Comparison of ENCODE assay signal across 23 cellular contexts in genomic region chr4:101322743-101323142, GRCh38. TPM values are rescaled to one million over a fixed set of nuclear protein-coding genes. Genes with fewer than 3 reads are reported as not detected.
DNase-seq lines count a peak whose midpoint lies in the region; ATAC-seq, FAIRE-seq and TF ChIP-seq lines count a peak whose summit lies in the region.
"Had no signal": no experiment of that assay in that cellular context is flagged by ENCODE, and none has a peak within 500 bp of the region (broad histone marks: within the 10 kb centered on the region; RNA-seq: fewer than 3 reads in every experiment).

No MANE protein-coding gene starts in this region.

- no peak overlapping the region for H3K56ac ChIP-seq in IMR-90 (ENCODE audit: extremely low read depth, insufficient read depth, low read length)

- H3K27ac ChIP-seq in HepG2 (ENCODE audit: extremely low read length, insufficient read depth, low read length) (no peak overlapping the region), right lobe of liver (no peak overlapping the region), IMR-90 (ENCODE audit: insufficient read depth, low read length) (no peak overlapping the region), K562 (ENCODE audit: extremely low read depth, low read depth, low read length) (no peak overlapping the region), thyroid gland (no peak overlapping the region)
- H3K27ac ChIP-seq: BLaER1 treated with 17β-estradiol and CSF1 and Interleukin-3, amounts not matched to agents 10 nM and 100 nM had no signal

- H2AFZ ChIP-seq in HepG2 (ENCODE audit: low read length): no peak overlapping the region
- H2AFZ ChIP-seq in IMR-90 (replicated peaks; ENCODE audit: low read length, poor library complexity): no peak overlapping the region
- H2AFZ ChIP-seq in K562 (ENCODE audit: low read depth, low read length): no peak overlapping the region
- H2AFZ ChIP-seq: GM23338 had no signal

- H2BK120ac ChIP-seq in IMR-90 (ENCODE audit: low read depth, low read length): no peak overlapping the region

- DNase-seq in HepG2 (ENCODE audit: low spot score): no peak
- no peak for DNase-seq in right lobe of liver
- no peak for DNase-seq in IMR-90
- DNase-seq in K562 (ENCODE audit: extremely low read depth in 1 of 4, low spot score in 3 of 4): no peak
- no peak for DNase-seq in thyroid gland
- DNase-seq in DMS153 (lab: John Stamatoyannopoulos, UW): no peak
- DNase-seq in DMS114 treated with DMSO at 0.1 percent for 48 hours (lab: John Stamatoyannopoulos, UW; ENCODE audit: unreplicated experiment): no peak
- DNase-seq: 8988T; AML-193; BE2C; Caco-2; CD4-positive, CD25-positive, alpha-beta regulatory T cell; CD8-positive, alpha-beta T cell; DMS53; DMS79 treated with DMSO at 0.1 percent for 48 hours; GF-D8; H9 had no signal

- H3K4me2 ChIP-seq in HepG2 (ENCODE audit: low read depth, low read length) (no peak overlapping the region), IMR-90 (ENCODE audit: low read depth, low read length) (no peak overlapping the region), K562 (ENCODE audit: insufficient read depth, low read length) (no peak overlapping the region)
- H3K4me2 ChIP-seq: GM23338 had no signal

- peaks cover 15 to 22% of the 10 kb centered on the region in 2 experiments for H3K79me1 ChIP-seq in IMR-90 (ENCODE audit: low read depth in 1 of 2, low read length in 2 of 2)

- FAIRE-seq in HepG2 (lab: Jason Lieb, UNC) (no peak), K562 (lab: Jason Lieb, UNC) (no peak)
- FAIRE-seq: GM12891, GM18507 had no signal

- H4K8ac ChIP-seq in IMR-90 (ENCODE audit: low read depth in 2 of 2, low read length in 2 of 2): no peak overlapping the region

- no peak overlapping the region for H2BK15ac ChIP-seq in IMR-90 (ENCODE audit: low read depth, low read length)

- H3K27me3 ChIP-seq in HepG2 (ENCODE audit: control insufficient read depth in 1 of 2, insufficient read depth in 2 of 2, low read length in 2 of 2) (no peaks in the 10 kb centered on the region), right lobe of liver (no peaks in the 10 kb centered on the region), IMR-90 (ENCODE audit: control insufficient read depth, insufficient read depth, low read length) (no peaks in the 10 kb centered on the region), K562 (ENCODE audit: control insufficient read depth in 2 of 2, insufficient read depth in 2 of 2, low read length in 2 of 2) (no peaks in the 10 kb centered on the region), thyroid gland (no peaks in the 10 kb centered on the region)
- H3K27me3 ChIP-seq: BE2C; BLaER1 treated with 17β-estradiol and CSF1 and Interleukin-3, amounts not matched to agents 10 nM and 100 nM had no signal

- H3K9me1 ChIP-seq in IMR-90 (ENCODE audit: insufficient read depth, low read length): no peaks in the 10 kb centered on the region
- H3K9me1 ChIP-seq in K562 (ENCODE audit: control insufficient read depth, insufficient read depth, low read length): no peaks in the 10 kb centered on the region

- H3K23ac ChIP-seq in IMR-90 (ENCODE audit: low read depth, low read length): no peak overlapping the region

- H3K14ac ChIP-seq in IMR-90 (replicated peaks; ENCODE audit: low read depth, low read length): no peak overlapping the region

- intact Hi-C loops in HepG2 (cut with micrococcal nuclease; ENCODE audit: unreplicated experiment) (no loop called here), right lobe of liver (cut with DNase I) (no loop called here), IMR-90 (cut with micrococcal nuclease) (no loop called here), K562 (cut with micrococcal nuclease) (no loop called here), thyroid gland (cut with DNase I) (no loop called here)

- no peak overlapping the region for H2AK5ac ChIP-seq in IMR-90 (ENCODE audit: low read depth, low read length)

- no peak overlapping the region for H2AK9ac ChIP-seq in IMR-90 (replicated peaks; ENCODE audit: low read depth, low read length, poor library complexity)

- H3K36me3 ChIP-seq in HepG2 (replicated peaks in 1 of 2; ENCODE audit: control insufficient read depth in 1 of 2, insufficient read depth in 2 of 2, low read length in 2 of 2) (no peaks in the 10 kb centered on the region), right lobe of liver (no peaks in the 10 kb centered on the region), IMR-90 (ENCODE audit: control insufficient read depth, insufficient read depth, low read length) (no peaks in the 10 kb centered on the region), K562 (ENCODE audit: control insufficient read depth, insufficient read depth, low read length) (no peaks in the 10 kb centered on the region), thyroid gland (no peaks in the 10 kb centered on the region)
- H3K36me3 ChIP-seq: BE2C had no signal

- H4K5ac ChIP-seq in IMR-90 (ENCODE audit: low read depth, low read length): no peak overlapping the region

- H3K9ac ChIP-seq in HepG2 (ENCODE audit: insufficient read depth, low read depth, low read length) (no peak overlapping the region), IMR-90 (ENCODE audit: low read depth, low read length) (no peak overlapping the region), K562 (ENCODE audit: insufficient read depth in 1 of 2, low read depth in 2 of 2, low read length in 2 of 2) (no peak overlapping the region)
- H3K9ac ChIP-seq: BLaER1 treated with 17β-estradiol and CSF1 and Interleukin-3, amounts not matched to agents 10 nM and 100 nM had no signal

- in situ Hi-C loops in HepG2 (cut with HindIII; ENCODE audit: extremely low pct_ligation_motif_present, low pct_unique_long_range_greater_than_20kb) (no loop called here), IMR-90 (cut with MboI; ENCODE audit: low sequenced_read_pairs) (no loop called here), K562 (cut with MboI) (no loop called here)

- TF ChIP-seq RAD21 in HepG2 (CRISPR knock-in tag; IDR thresholded peaks at IDR 0.05): no peak
- TF ChIP-seq RAD21 in IMR-90 (IDR thresholded peaks at IDR 0.05; ENCODE audit: low read length): no peak
- TF ChIP-seq RAD21 in K562 (CRISPR knock-in tag; conservative IDR thresholded peaks at IDR 0.05 in 1 of 2, IDR thresholded peaks at IDR 0.05 in 1 of 2): no peak

- no peak overlapping the region for H3K4ac ChIP-seq in IMR-90 (ENCODE audit: low read depth, low read length)

- TF ChIP-seq CTCF in HepG2 (CRISPR knock-in tag; IDR thresholded peaks at IDR 0.05) (no peak), right lobe of liver (IDR thresholded peaks at IDR 0.05) (no peak), IMR-90 (conservative IDR thresholded peaks at IDR 0.05; ENCODE audit: low read depth, low read length) (no peak), K562 (IDR thresholded peaks at IDR 0.05 in 2 of 3, conservative IDR thresholded peaks at IDR 0.05 in 1 of 3; ENCODE audit: insufficient read depth in 2 of 3, low read depth in 1 of 3, low read length in 3 of 3) (no peak), thyroid gland (IDR thresholded peaks at IDR 0.05) (no peak)

- H4K91ac ChIP-seq in IMR-90 (ENCODE audit: insufficient read depth, low read depth, low read length): no peak overlapping the region

- H3K4me3 ChIP-seq in HepG2 (replicated peaks in 1 of 3; ENCODE audit: insufficient read depth in 1 of 3, low read depth in 2 of 3, low read length in 3 of 3) (no peak overlapping the region), right lobe of liver (no peak overlapping the region), IMR-90 (ENCODE audit: insufficient read depth, low read depth, low read length) (no peak overlapping the region), K562 (no peak overlapping the region), thyroid gland (replicated peaks in 1 of 3) (no peak overlapping the region)
- H3K4me3 ChIP-seq: BLaER1 treated with 17β-estradiol and CSF1 and Interleukin-3, amounts not matched to agents 10 nM and 100 nM; GM23338 had no signal

- dilution Hi-C loops in IMR-90 (cut with HindIII; ENCODE audit: low sequenced_read_pairs, unreplicated experiment): no loop called here

- no peaks in the 10 kb centered on the region for H3K9me3 ChIP-seq in HepG2 (ENCODE audit: low read length)
- H3K9me3 ChIP-seq in right lobe of liver: no peaks in the 10 kb centered on the region
- H3K9me3 ChIP-seq in IMR-90 (ENCODE audit: control insufficient read depth, insufficient read depth, low read length): no peaks in the 10 kb centered on the region
- H3K9me3 ChIP-seq in K562 (replicated peaks; ENCODE audit: control insufficient read depth, insufficient read depth, low read depth, low read length): no peaks in the 10 kb centered on the region
- H3K9me3 ChIP-seq in thyroid gland: no peaks in the 10 kb centered on the region
- H3K9me3 ChIP-seq: BE2C, Caco-2 had no signal

- H3K18ac ChIP-seq in IMR-90 (ENCODE audit: low read depth, low read length): no peak overlapping the region

- CTCF ChIA-PET in HepG2 (lab: Yijun Ruan, JAX; ENCODE audit: low intra/inter-chr PET ratio, low total read pairs): no interaction called here
- CTCF ChIA-PET in IMR-90 (lab: Yijun Ruan, JAX): no interaction called here
- CTCF ChIA-PET in K562 (lab: Yijun Ruan, JAX; ENCODE audit: low intra/inter-chr PET ratio): no interaction called here

- no peak overlapping the region for H2BK5ac ChIP-seq in IMR-90 (ENCODE audit: low read depth, low read length, poor library complexity, severe bottlenecking)

- WGBS in HepG2 (ENCODE audit: low lambda C conversion rate): 100% methylated on average over 1 of the region's 1 CpG
- WGBS in right lobe of liver (ENCODE audit: insufficient coverage, low coverage, low lambda C conversion rate, missing lambda C conversion rate): 100% methylated on average over 1 of the region's 1 CpG
- no CpG with 5 or more reads among the region's 1 CpG for WGBS in IMR-90 (ENCODE audit: extremely low coverage in 2 of 2, insufficient read length in 1 of 2), 2 experiments
- WGBS in K562 (ENCODE audit: insufficient coverage, low coverage, missing lambda C conversion rate): 0% methylated on average over 1 of the region's 1 CpG
- WGBS in thyroid gland, 2 donors: 98 to 100% methylated on average over 1 of the region's 1 CpG

- BruUV-seq in HepG2 (replicated peaks; lab: Mats Ljungman, UMichigan) (no TSS peak), IMR-90 (replicated peaks; lab: Mats Ljungman, UMichigan) (no TSS peak), K562 (replicated peaks; lab: Mats Ljungman, UMichigan) (no TSS peak)

- no peak for TF ChIP-seq POLR2A in HepG2 (IDR thresholded peaks at IDR 0.05; ENCODE audit: insufficient read depth in 1 of 2, low read depth in 2 of 2, low read length in 2 of 2)
- no peak for TF ChIP-seq POLR2A in right lobe of liver (IDR thresholded peaks at IDR 0.05)
- TF ChIP-seq POLR2A in IMR-90 (IDR thresholded peaks at IDR 0.05; ENCODE audit: low read depth, low read length): no peak
- TF ChIP-seq POLR2A in K562 (conservative IDR thresholded peaks at IDR 0.05): no peak
- TF ChIP-seq POLR2A in thyroid gland (IDR thresholded peaks at IDR 0.05): no peak

- ATAC-seq in HepG2 (no peak), right lobe of liver (no peak), IMR-90 (ENCODE audit: low read depth) (no peak), K562 (no peak), HG03196 (IDR thresholded peaks at IDR 0.05; ENCODE audit: unreplicated experiment) (no peak)
- ATAC-seq: CD8-positive, alpha-beta T cell; GM23338; HCT116 had no signal

- H2BK20ac ChIP-seq in IMR-90 (ENCODE audit: low read depth, low read length): no peak overlapping the region

- TF ChIP-seq EP300 in HepG2 (IDR thresholded peaks at IDR 0.05; ENCODE audit: low read depth in 2 of 2, low read length in 2 of 2): no peak
- no peak for TF ChIP-seq EP300 in HepG2 (CRISPR knock-in tag; IDR thresholded peaks at IDR 0.05; ENCODE audit: borderline replicate concordance)
- no peak for TF ChIP-seq EP300 in K562 (IDR thresholded peaks at IDR 0.05; ENCODE audit: low read length)

- H3K4me1 ChIP-seq in HepG2 (ENCODE audit: insufficient read depth, low read length): no peaks in the 10 kb centered on the region; the same call in 1 of the 2 replicates
- peaks cover 0 to 9% (median 3%) of the 10 kb centered on the region in 4 donors for H3K4me1 ChIP-seq in right lobe of liver
- no peaks in the 10 kb centered on the region; the same call in 1 of the 2 replicates for H3K4me1 ChIP-seq in IMR-90 (ENCODE audit: control insufficient read depth, insufficient read depth, low read length)
- H3K4me1 ChIP-seq in K562 (replicated peaks in 1 of 2; ENCODE audit: control insufficient read depth in 2 of 2, insufficient read depth in 2 of 2, low read length in 2 of 2): no peaks in the 10 kb centered on the region
- H3K4me1 ChIP-seq in thyroid gland: peaks cover 8 to 9% of the 10 kb centered on the region in 2 donors
- H3K4me1 ChIP-seq: Caco-2 had no signal

- POLR2A ChIA-PET in HepG2 (lab: Yijun Ruan, JAX) (no interaction called here), IMR-90 (lab: Charles Lee; ENCODE audit: unreplicated experiment) (no interaction called here), K562 (lab: Yijun Ruan, JAX) (no interaction called here)

- H3K79me2 ChIP-seq in HepG2 (ENCODE audit: insufficient read depth, low read length) (peaks cover 6% of the 10 kb centered on the region), K562 (ENCODE audit: control insufficient read depth, insufficient read depth, low read length) (no peaks in the 10 kb centered on the region)

- H4K20me1 ChIP-seq in HepG2 (ENCODE audit: insufficient read depth, low read length): no peaks in the 10 kb centered on the region
- H4K20me1 ChIP-seq in IMR-90 (ENCODE audit: insufficient read depth, low read length): peaks cover 16% of the 10 kb centered on the region; the same call in 1 of the 2 replicates
- H4K20me1 ChIP-seq in K562 (replicated peaks; ENCODE audit: control insufficient read depth, insufficient read depth, low read length): no peaks in the 10 kb centered on the region

RNA-seq across cellular contexts. Expression of gene PPP3CA, which starts 24.6 kb away (rescaled TPM):
- total RNA-seq in HepG2 (2016; rRNA removed; fragmentation: Illumina TruSeq; extraction: Trizol) (13.2 and 18.0 TPM in 2 replicates), right lobe of liver (10 to 100 TPM; 12.1 to 14.5 (median 13.1) TPM), IMR-90 (2012; rRNA removed) (48.6 and 52.5 TPM in 2 replicates), K562 (2014; rRNA removed) (1.4 and 1.6 TPM in 2 replicates), K562 (2014; rRNA removed; fragmentation: Illumina TruSeq; extraction: Trizol) (2.0 and 3.0 TPM in 2 replicates), K562 (2015; rRNA removed; fragmentation: Illumina TruSeq; extraction: Trizol) (2.6 and 2.8 TPM in 2 replicates), K562 (2021) (2.8 and 3.2 TPM in 2 replicates), thyroid gland (10 to 100 TPM; 31.6 to 45.8 (median 34.4) TPM)
- 1.9 and 4.1 TPM in 2 replicates for total RNA-seq in HepG2 (2016; cell fraction: cytosol; rRNA removed; fragmentation: Illumina TruSeq; extraction: Trizol; ENCODE audit: low read depth)
- 11.4 and 19.0 TPM in 2 replicates for total RNA-seq in HepG2 (2016; cell fraction: insoluble cytoplasmic fraction; rRNA removed; fragmentation: Illumina TruSeq; extraction: Trizol)
- 4.8 and 5.0 TPM in 2 replicates for total RNA-seq in HepG2 (2016; cell fraction: membrane; rRNA removed; fragmentation: Illumina TruSeq; extraction: Trizol)
- 11.6 TPM in 2 replicates for total RNA-seq in HepG2 (2016; cell fraction: nucleus; rRNA removed; fragmentation: Illumina TruSeq; extraction: Trizol)
- polyA plus RNA-seq in HepG2 (2011; rRNA removed) (4.5 and 4.8 TPM in 2 replicates), IMR-90 (2012; rRNA removed) (11.4 and 14.5 TPM in 2 replicates), K562 (2011; rRNA removed) (1.6 and 1.7 TPM in 2 replicates), K562 (2014; fragmentation: Illumina TruSeq; extraction: Trizol) (1.4 and 1.9 TPM in 2 replicates), K562 (2014; fragmentation: Nextera tagmentation; extraction: Ambion mirVana) (1 to 10 TPM; 1.4 TPM), K562 (2014; rRNA removed) (0.94 and 1.0 TPM in 2 replicates)
- polyA plus RNA-seq in HepG2 (2011; cell fraction: cytosol; rRNA removed): 2.5 and 3.2 TPM in 2 replicates
- polyA plus RNA-seq in HepG2 (2011; cell fraction: nucleus; rRNA removed): 2.5 and 2.8 TPM in 2 replicates
- polyA plus RNA-seq in HepG2 (2012): 11.7 and 12.9 TPM in 2 replicates
- 0.66 and 0.71 TPM in 2 replicates for polyA plus RNA-seq in HepG2 (2016; cell fraction: cytosol; fragmentation: Illumina TruSeq; extraction: Trizol; ENCODE audit: low read depth)
- 15.7 and 16.7 TPM in 2 replicates for polyA plus RNA-seq in HepG2 (2016; cell fraction: insoluble cytoplasmic fraction; fragmentation: Illumina TruSeq; extraction: Trizol; ENCODE audit: low read depth)
- 3.2 and 3.3 TPM in 2 replicates for polyA plus RNA-seq in HepG2 (2016; cell fraction: membrane; fragmentation: Illumina TruSeq; extraction: Trizol; ENCODE audit: low read depth)
- 10.5 and 11.0 TPM in 2 replicates for polyA plus RNA-seq in HepG2 (2016; cell fraction: nucleus; fragmentation: Illumina TruSeq; extraction: Trizol; ENCODE audit: insufficient read depth, low read depth)
- polyA minus RNA-seq in HepG2 (2011; rRNA and poly(A)+ RNA removed; ENCODE audit: low replicate concordance): 7.3 and 9.6 TPM in 2 replicates
- polyA minus RNA-seq in HepG2 (2011; cell fraction: cytosol; rRNA and poly(A)+ RNA removed): 13.9 and 14.4 TPM in 2 replicates
- polyA minus RNA-seq in HepG2 (2011; cell fraction: nucleus; rRNA and poly(A)+ RNA removed): 22.3 and 32.1 TPM in 2 replicates
- polyA plus RNA-seq in IMR-90 (2012; cell fraction: cytosol; rRNA removed): 3.9 and 4.6 TPM in 2 replicates
- 2.2 and 8.0 TPM in 2 replicates for polyA plus RNA-seq in IMR-90 (2012; cell fraction: nucleus; rRNA removed; ENCODE audit: low replicate concordance)
- 2.3 and 4.3 TPM in 2 replicates for total RNA-seq in K562 (2011; cell fraction: chromatin; rRNA removed; ENCODE audit: low replicate concordance)
- 0.83 and 0.92 TPM in 2 replicates for total RNA-seq in K562 (2011; cell fraction: nucleolus; rRNA removed)
- 0.81 and 1.1 TPM in 2 replicates for total RNA-seq in K562 (2011; cell fraction: nucleoplasm; rRNA removed)
- 0.57 and 0.74 TPM in 2 replicates for polyA plus RNA-seq in K562 (2011; cell fraction: cytosol; rRNA removed)
- 0.62 and 0.75 TPM in 2 replicates for polyA plus RNA-seq in K562 (2011; cell fraction: nucleus; rRNA removed)
- polyA plus RNA-seq in K562 (2012): 5.3 and 6.2 TPM in 2 replicates
- 4.2 and 4.8 TPM in 2 replicates for polyA minus RNA-seq in K562 (2011; rRNA and poly(A)+ RNA removed)
- 2.3 and 3.5 TPM in 2 replicates for polyA minus RNA-seq in K562 (2011; cell fraction: cytosol; rRNA and poly(A)+ RNA removed)
- polyA minus RNA-seq in K562 (2011; cell fraction: nucleus; rRNA and poly(A)+ RNA removed): 1.9 and 2.8 TPM in 2 replicates

Comparison
In these comparisons a context has a peak if more than half of its experiments do, and no peak if none do; other contexts are left out.
1. Of the 241 proteins assayed by ChIP-seq in both HepG2 and K562: peak only in HepG2: MAFF and MAFK; only in K562: none; in both: none; in neither: 239.